ENCODE assay signal across 1 cellular context in the genomic region with DNA sequence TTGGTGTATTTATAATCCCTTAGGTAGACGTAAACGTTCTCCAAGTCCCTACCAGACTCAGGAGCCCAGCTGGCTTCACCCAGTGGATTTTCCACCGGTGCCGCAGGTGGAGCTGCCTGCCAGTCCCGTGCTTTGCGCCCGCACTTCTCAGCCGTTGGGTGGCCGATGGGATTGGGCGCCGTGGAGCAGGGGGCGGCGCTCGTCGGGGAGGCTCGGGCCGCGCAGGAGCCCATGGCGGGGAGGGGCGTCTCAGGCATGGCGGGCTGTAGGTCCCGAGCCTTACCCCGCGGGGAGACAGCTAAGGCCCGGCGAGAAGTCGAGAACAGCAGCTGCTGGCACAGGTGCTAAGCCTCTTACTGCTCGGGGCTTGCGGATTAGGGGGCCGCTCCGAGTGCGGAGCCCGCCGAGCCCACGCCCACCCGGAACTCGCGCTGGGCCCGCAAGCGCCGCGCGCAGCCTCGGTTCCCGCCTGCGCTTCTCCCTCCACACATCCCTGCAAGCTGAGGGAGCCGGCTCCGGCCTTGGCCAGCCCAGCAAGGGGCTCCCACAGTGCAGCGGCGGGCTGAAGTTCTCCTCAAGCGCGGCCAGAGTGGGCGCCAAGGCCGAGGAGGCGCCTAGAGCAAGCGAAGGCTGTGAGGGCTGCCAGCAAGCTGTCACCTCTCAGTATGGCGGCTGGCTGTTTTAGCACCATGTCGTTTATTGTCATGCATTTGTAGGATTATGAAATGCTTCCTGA.
TF ChIP-seq lines count a peak whose summit lies in the region.

No MANE protein-coding gene starts in this region.

TF ChIP-seq in K562, 482 proteins besides CTCF, POLR2A, EP300 and RAD21 (continued from another document):
- TF ChIP-seq, protein P1, sequence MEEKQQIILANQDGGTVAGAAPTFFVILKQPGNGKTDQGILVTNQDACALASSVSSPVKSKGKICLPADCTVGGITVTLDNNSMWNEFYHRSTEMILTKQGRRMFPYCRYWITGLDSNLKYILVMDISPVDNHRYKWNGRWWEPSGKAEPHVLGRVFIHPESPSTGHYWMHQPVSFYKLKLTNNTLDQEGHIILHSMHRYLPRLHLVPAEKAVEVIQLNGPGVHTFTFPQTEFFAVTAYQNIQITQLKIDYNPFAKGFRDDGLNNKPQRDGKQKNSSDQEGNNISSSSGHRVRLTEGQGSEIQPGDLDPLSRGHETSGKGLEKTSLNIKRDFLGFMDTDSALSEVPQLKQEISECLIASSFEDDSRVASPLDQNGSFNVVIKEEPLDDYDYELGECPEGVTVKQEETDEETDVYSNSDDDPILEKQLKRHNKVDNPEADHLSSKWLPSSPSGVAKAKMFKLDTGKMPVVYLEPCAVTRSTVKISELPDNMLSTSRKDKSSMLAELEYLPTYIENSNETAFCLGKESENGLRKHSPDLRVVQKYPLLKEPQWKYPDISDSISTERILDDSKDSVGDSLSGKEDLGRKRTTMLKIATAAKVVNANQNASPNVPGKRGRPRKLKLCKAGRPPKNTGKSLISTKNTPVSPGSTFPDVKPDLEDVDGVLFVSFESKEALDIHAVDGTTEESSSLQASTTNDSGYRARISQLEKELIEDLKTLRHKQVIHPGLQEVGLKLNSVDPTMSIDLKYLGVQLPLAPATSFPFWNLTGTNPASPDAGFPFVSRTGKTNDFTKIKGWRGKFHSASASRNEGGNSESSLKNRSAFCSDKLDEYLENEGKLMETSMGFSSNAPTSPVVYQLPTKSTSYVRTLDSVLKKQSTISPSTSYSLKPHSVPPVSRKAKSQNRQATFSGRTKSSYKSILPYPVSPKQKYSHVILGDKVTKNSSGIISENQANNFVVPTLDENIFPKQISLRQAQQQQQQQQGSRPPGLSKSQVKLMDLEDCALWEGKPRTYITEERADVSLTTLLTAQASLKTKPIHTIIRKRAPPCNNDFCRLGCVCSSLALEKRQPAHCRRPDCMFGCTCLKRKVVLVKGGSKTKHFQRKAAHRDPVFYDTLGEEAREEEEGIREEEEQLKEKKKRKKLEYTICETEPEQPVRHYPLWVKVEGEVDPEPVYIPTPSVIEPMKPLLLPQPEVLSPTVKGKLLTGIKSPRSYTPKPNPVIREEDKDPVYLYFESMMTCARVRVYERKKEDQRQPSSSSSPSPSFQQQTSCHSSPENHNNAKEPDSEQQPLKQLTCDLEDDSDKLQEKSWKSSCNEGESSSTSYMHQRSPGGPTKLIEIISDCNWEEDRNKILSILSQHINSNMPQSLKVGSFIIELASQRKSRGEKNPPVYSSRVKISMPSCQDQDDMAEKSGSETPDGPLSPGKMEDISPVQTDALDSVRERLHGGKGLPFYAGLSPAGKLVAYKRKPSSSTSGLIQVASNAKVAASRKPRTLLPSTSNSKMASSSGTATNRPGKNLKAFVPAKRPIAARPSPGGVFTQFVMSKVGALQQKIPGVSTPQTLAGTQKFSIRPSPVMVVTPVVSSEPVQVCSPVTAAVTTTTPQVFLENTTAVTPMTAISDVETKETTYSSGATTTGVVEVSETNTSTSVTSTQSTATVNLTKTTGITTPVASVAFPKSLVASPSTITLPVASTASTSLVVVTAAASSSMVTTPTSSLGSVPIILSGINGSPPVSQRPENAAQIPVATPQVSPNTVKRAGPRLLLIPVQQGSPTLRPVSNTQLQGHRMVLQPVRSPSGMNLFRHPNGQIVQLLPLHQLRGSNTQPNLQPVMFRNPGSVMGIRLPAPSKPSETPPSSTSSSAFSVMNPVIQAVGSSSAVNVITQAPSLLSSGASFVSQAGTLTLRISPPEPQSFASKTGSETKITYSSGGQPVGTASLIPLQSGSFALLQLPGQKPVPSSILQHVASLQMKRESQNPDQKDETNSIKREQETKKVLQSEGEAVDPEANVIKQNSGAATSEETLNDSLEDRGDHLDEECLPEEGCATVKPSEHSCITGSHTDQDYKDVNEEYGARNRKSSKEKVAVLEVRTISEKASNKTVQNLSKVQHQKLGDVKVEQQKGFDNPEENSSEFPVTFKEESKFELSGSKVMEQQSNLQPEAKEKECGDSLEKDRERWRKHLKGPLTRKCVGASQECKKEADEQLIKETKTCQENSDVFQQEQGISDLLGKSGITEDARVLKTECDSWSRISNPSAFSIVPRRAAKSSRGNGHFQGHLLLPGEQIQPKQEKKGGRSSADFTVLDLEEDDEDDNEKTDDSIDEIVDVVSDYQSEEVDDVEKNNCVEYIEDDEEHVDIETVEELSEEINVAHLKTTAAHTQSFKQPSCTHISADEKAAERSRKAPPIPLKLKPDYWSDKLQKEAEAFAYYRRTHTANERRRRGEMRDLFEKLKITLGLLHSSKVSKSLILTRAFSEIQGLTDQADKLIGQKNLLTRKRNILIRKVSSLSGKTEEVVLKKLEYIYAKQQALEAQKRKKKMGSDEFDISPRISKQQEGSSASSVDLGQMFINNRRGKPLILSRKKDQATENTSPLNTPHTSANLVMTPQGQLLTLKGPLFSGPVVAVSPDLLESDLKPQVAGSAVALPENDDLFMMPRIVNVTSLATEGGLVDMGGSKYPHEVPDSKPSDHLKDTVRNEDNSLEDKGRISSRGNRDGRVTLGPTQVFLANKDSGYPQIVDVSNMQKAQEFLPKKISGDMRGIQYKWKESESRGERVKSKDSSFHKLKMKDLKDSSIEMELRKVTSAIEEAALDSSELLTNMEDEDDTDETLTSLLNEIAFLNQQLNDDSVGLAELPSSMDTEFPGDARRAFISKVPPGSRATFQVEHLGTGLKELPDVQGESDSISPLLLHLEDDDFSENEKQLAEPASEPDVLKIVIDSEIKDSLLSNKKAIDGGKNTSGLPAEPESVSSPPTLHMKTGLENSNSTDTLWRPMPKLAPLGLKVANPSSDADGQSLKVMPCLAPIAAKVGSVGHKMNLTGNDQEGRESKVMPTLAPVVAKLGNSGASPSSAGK (IDR thresholded peaks at IDR 0.05) = peak; percentile 79
- TF ChIP-seq ZFX (CRISPR knock-in tag; IDR thresholded peaks at IDR 0.05) (peak; percentile 94), NFIC (IDR thresholded peaks at IDR 0.05) (peak; percentile 31; the same call in 1 of the 2 replicates), PML (IDR thresholded peaks at IDR 0.05; ENCODE audit: low read length) (no peak), SRSF9 (IDR thresholded peaks at IDR 0.05; ENCODE audit: borderline replicate concordance, low read depth, low read length) (no peak), TEAD1 (CRISPR knock-in tag; IDR thresholded peaks at IDR 0.05) (0 out of 4 replicates have a peak, but pooled peaks of 1 of the 2 experiments have one; percentile 52), ELF2 (CRISPR knock-in tag; IDR thresholded peaks at IDR 0.05) (peak; percentile 72; the same call in 1 of the 2 replicates), SMC3 (conservative IDR thresholded peaks at IDR 0.05; ENCODE audit: insufficient read depth, low read depth, low read length) (no peak), HMGN3 (IDR thresholded peaks at IDR 0.05; ENCODE audit: borderline replicate concordance, extremely low read depth, insufficient read length, low read depth, low read length) (peak; percentile 35), L3MBTL2 (IDR thresholded peaks at IDR 0.05) (peak; percentile 80), ZNF766 (CRISPR knock-in tag; conservative IDR thresholded peaks at IDR 0.05) (peak; percentile 54; the same call in 1 of the 2 replicates)
- TF ChIP-seq, protein P2, sequence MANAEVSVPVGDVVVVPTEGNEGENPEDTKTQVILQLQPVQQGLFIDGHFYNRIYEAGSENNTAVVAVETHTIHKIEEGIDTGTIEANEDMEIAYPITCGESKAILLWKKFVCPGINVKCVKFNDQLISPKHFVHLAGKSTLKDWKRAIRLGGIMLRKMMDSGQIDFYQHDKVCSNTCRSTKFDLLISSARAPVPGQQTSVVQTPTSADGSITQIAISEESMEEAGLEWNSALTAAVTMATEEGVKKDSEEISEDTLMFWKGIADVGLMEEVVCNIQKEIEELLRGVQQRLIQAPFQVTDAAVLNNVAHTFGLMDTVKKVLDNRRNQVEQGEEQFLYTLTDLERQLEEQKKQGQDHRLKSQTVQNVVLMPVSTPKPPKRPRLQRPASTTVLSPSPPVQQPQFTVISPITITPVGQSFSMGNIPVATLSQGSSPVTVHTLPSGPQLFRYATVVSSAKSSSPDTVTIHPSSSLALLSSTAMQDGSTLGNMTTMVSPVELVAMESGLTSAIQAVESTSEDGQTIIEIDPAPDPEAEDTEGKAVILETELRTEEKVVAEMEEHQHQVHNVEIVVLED (CRISPR knock-in tag; IDR thresholded peaks at IDR 0.05) = no peak
